Comparison of ENCODE assay signal across 8 cellular contexts in genomic region chr1:153991151-153991472, GRCh38. TPM values are rescaled to one million over a fixed set of nuclear protein-coding genes. Genes with fewer than 3 reads are reported as not detected.
DNase-seq lines count a peak whose midpoint lies in the region; ATAC-seq and TF ChIP-seq lines count a peak whose summit lies in the region.

No MANE protein-coding gene starts in this region.

- no peaks in the 10 kb centered on the region for H3K9me3 ChIP-seq in sigmoid colon

- ATAC-seq in WTC11 (no peak), GM21717 (IDR thresholded peaks at IDR 0.05; ENCODE audit: unreplicated experiment) (no peak), GM21360 (IDR thresholded peaks at IDR 0.05; ENCODE audit: unreplicated experiment) (no peak)

- peak overlapping the region; percentile 98 for H3K27ac Mint-ChIP-seq in WTC11

- H3K27ac ChIP-seq in sigmoid colon, result peak overlapping the region; percentile 90 to 95 (median 92)

- DNase-seq in WTC11 (ENCODE audit: low spot score) (no peak), foreskin fibroblast (no peak), sigmoid colon (no peak), OCI-M1 (lab: John Stamatoyannopoulos, UW) (no peak), GM20000 (ENCODE audit: low spot score) (no peak)

- POLR2A ChIA-PET in WTC11 (lab: Charles Lee), result interaction anchor here (0.6 to 2.2 kb wide), 10 partner anchors 8 to 334 kb away, joined by 3 to 23 read pairs (median 4); partner anchors contain the start of genes CREB3L4, GATAD2B, JTB and SLC39A1

- H3K4me1 ChIP-seq in sigmoid colon, result peaks cover 0 to 43% (median 39%) of the 10 kb centered on the region in 4 donors

- H3K9me3 Mint-ChIP-seq in WTC11, result peaks cover 6% of the 10 kb centered on the region

- WGBS in sigmoid colon, 2 donors, result 1 to 4% methylated on average over 6 of the region's 6 CpGs

- H3K4me1 Mint-ChIP-seq in WTC11, result peaks cover 29% of the 10 kb centered on the region

- H3K4me3 Mint-ChIP-seq in WTC11, result peak overlapping the region; percentile 97

- H3K36me3 ChIP-seq in sigmoid colon, result peaks cover 11 to 47% (median 20%) of the 10 kb centered on the region in 4 donors

- no peak for TF ChIP-seq EP300 in sigmoid colon (IDR thresholded peaks at IDR 0.05)

- CTCF ChIA-PET in WTC11 (lab: Charles Lee), result interaction anchor here (1.1 kb wide), 1 partner anchor 14 kb away, joined by 6 read pairs; the partner anchor contains the start of gene JTB

- peaks cover 50% of the 10 kb centered on the region for H3K36me3 Mint-ChIP-seq in WTC11

- no peak for TF ChIP-seq POLR2A in sigmoid colon (IDR thresholded peaks at IDR 0.05)

- H3K4me3 ChIP-seq in GM12875 (ENCODE audit: low read depth, low read length) (peak overlapping the region; percentile 85), foreskin fibroblast (ENCODE audit: low read depth in 1 of 2, low read length in 2 of 2) (peak overlapping the region; percentile 79 to 85), sigmoid colon (peak overlapping the region; percentile 72 to 96 (median 80))

- H3K27me3 ChIP-seq in sigmoid colon, result no peaks in the 10 kb centered on the region

- intact Hi-C loops in sigmoid colon (cut with DNase I), result loop anchor here (2.0 kb wide), 1 partner anchor 68 kb away; the partner anchor contains the start of gene GATAD2B

- no peak for TF ChIP-seq CTCF in GM12875 (IDR thresholded peaks at IDR 0.05; ENCODE audit: borderline replicate concordance, insufficient read depth, low read depth, low read length)
- no peak for TF ChIP-seq CTCF in WTC11 (IDR thresholded peaks at IDR 0.05)
- TF ChIP-seq CTCF in foreskin fibroblast (IDR thresholded peaks at IDR 0.05; ENCODE audit: low read depth, low read length), result no peak
- TF ChIP-seq CTCF in sigmoid colon (IDR thresholded peaks at IDR 0.05), result no peak
- no peak for TF ChIP-seq CTCF in GM20000 (IDR thresholded peaks at IDR 0.05; ENCODE audit: extremely low read depth, missing control alignments)

- no peaks in the 10 kb centered on the region for H3K27me3 Mint-ChIP-seq in WTC11 (ENCODE audit: low read depth)

TF ChIP-seq in WTC11, 78 proteins besides CTCF, POLR2A, EP300 and RAD21:
- TF ChIP-seq FOXK1 (CRISPR knock-in tag; IDR thresholded peaks at IDR 0.05) (no peak), NR1H2 (CRISPR knock-in tag; IDR thresholded peaks at IDR 0.05) (0 out of 2 replicates have a peak, but pooled peaks have one; percentile 4)

RNA-seq across cellular contexts. Expression of gene RPS27, which starts 0.6 kb away (rescaled TPM):
- total RNA-seq in WTC11 (2021), result 2,141 to 2,438 TPM (median 2,292 TPM) in 3 replicates
- total RNA-seq in sigmoid colon, result 1,000 to 10,000 TPM; 1,466 to 4,347 (median 3,611) TPM
- over 10,000 TPM; 12,408 to 20,490 (median 12,874) TPM for polyA plus RNA-seq in sigmoid colon

RNA-seq across cellular contexts. Expression of gene RAB13, which starts 5.0 kb away (rescaled TPM):
- total RNA-seq in WTC11 (2021), result 117 to 126 TPM (median 119 TPM) in 3 replicates
- 10 to 100 TPM; 34.1 to 72.8 (median 40.7) TPM for total RNA-seq in sigmoid colon
- 100 to 1,000 TPM; 117 to 275 (median 261) TPM for polyA plus RNA-seq in sigmoid colon

RNA-seq across cellular contexts. Expression of gene JTB, which starts 13.6 kb away (rescaled TPM):
- total RNA-seq in WTC11 (2021) (88.8 to 90.6 TPM (median 90.3 TPM) in 3 replicates), sigmoid colon (100 to 1,000 TPM; 171 to 293 (median 219) TPM)
- polyA plus RNA-seq in sigmoid colon, result 100 to 1,000 TPM; 220 to 324 (median 286) TPM

RNA-seq across cellular contexts. Expression of gene CREB3L4, which starts 23.4 kb away (rescaled TPM):
- total RNA-seq in WTC11 (2021) (33.1 to 35.2 TPM (median 34.6 TPM) in 3 replicates), sigmoid colon (10 to 100 TPM in 2 of 4 donors, 1 to 10 TPM in 2; 7.9 to 13.8 (median 10.2) TPM)
- 10 to 100 TPM in 2 of 3 donors, 1 to 10 TPM in 1; 7.9 to 18.0 (median 16.8) TPM for polyA plus RNA-seq in sigmoid colon

RNA-seq across cellular contexts. Expression of gene SLC39A1, which starts 27.8 kb away (rescaled TPM):
- total RNA-seq in WTC11 (2021) (185 to 204 TPM (median 193 TPM) in 3 replicates), sigmoid colon (10 to 100 TPM; 50.7 to 80.3 (median 76.1) TPM)
- 10 to 100 TPM; 25.7 to 97.5 (median 28.8) TPM for polyA plus RNA-seq in sigmoid colon
